23 cellular contexts compared by ENCODE assay signal in genomic region chr22:22976033-22976922, GRCh38.
DNase-seq lines count a peak whose midpoint lies in the region; ATAC-seq and TF ChIP-seq lines count a peak whose summit lies in the region.
"Had no signal": no experiment of that assay in that cellular context is flagged by ENCODE, and none has a peak within 500 bp of the region (broad histone marks: within the 10 kb centered on the region; RNA-seq: fewer than 3 reads in every experiment).

No MANE protein-coding gene starts in this region.

- no peaks in the 10 kb centered on the region for H3K79me2 ChIP-seq in GM23338 (replicated peaks; ENCODE audit: insufficient read depth)
- H3K79me2 ChIP-seq in OCI-LY7 (ENCODE audit: insufficient read depth, low read depth, low read length) = no peaks in the 10 kb centered on the region

- ATAC-seq in GM23338 = no peak
- ATAC-seq in right lobe of liver = peak; percentile 72 to 84 (median 80)
- no peak for ATAC-seq in HG02973 (IDR thresholded peaks at IDR 0.05; ENCODE audit: unreplicated experiment)
- ATAC-seq: GM12878, Right ventricle myocardium inferior, T-cell had no signal

- H3K4me2 ChIP-seq in GM23338 (no peak overlapping the region), OCI-LY7 (ENCODE audit: low read length) (no peak overlapping the region)

- intact Hi-C loops in OCI-LY7 (cut with micrococcal nuclease; ENCODE audit: unreplicated experiment) (no loop called here), right lobe of liver (cut with DNase I) (no loop called here), CD14-positive monocyte (cut with micrococcal nuclease) (no loop called here)

- H3K4me3 ChIP-seq in GM23338 = no peak overlapping the region
- H3K4me3 ChIP-seq in OCI-LY7 (ENCODE audit: low read depth, low read length, poor library complexity, severe bottlenecking) = no peak overlapping the region
- no peak overlapping the region for H3K4me3 ChIP-seq in WERI-Rb-1 (ENCODE audit: low read depth, low read length)
- H3K4me3 ChIP-seq in right lobe of liver = no peak overlapping the region
- H3K4me3 ChIP-seq: GM12878, GM23248, Peyer's patch, SK-N-MC had no signal

- TF ChIP-seq CTCF in GM23338 (conservative IDR thresholded peaks at IDR 0.05; ENCODE audit: low read depth in 2 of 2) = peak; percentile 18 to 37; a peak in 3 of 4 replicates
- 0 out of 2 replicates have a peak, but pooled peaks have one; percentile 31 for TF ChIP-seq CTCF in OCI-LY7 (conservative IDR thresholded peaks at IDR 0.05; ENCODE audit: low read length)
- peak; percentile 34; the same call in 1 of the 2 replicates for TF ChIP-seq CTCF in WERI-Rb-1 (IDR thresholded peaks at IDR 0.05; ENCODE audit: low read depth, low read length)
- peak; percentile 45 to 53 (median 48) for TF ChIP-seq CTCF in right lobe of liver (IDR thresholded peaks at IDR 0.05)
- TF ChIP-seq CTCF in CD14-positive monocyte (IDR thresholded peaks at IDR 0.05) = no peak

- WGBS in right lobe of liver (ENCODE audit: insufficient coverage, low coverage, low lambda C conversion rate, missing lambda C conversion rate) = 74% methylated on average over 9 of the region's 9 CpGs

- no peaks in the 10 kb centered on the region for H3K4me1 ChIP-seq in GM23338 (ENCODE audit: insufficient read depth)
- H3K4me1 ChIP-seq in OCI-LY7 (ENCODE audit: insufficient read depth, low read length, poor library complexity, severe bottlenecking) = peaks cover 2% of the 10 kb centered on the region
- peaks cover 0 to 19% (median 6%) of the 10 kb centered on the region in 4 donors for H3K4me1 ChIP-seq in right lobe of liver
- H3K4me1 ChIP-seq: Caco-2, Peyer's patch had no signal

- TF ChIP-seq POLR2A in right lobe of liver (IDR thresholded peaks at IDR 0.05) = no peak

- peaks cover 2% of the 10 kb centered on the region for H3K27me3 Mint-ChIP-seq in GM23338 (ENCODE audit: insufficient read depth, low read depth, poor library complexity)
- peaks cover 6 to 8% (median 8%) of the 10 kb centered on the region in 3 donors for H3K27me3 Mint-ChIP-seq in CD14-positive monocyte (ENCODE audit: low read depth in 3 of 3)

- H4K20me1 ChIP-seq in GM23338 (replicated peaks; ENCODE audit: insufficient read depth) = no peaks in the 10 kb centered on the region
- no peaks in the 10 kb centered on the region for H4K20me1 ChIP-seq in OCI-LY7 (ENCODE audit: insufficient read depth, low read length)

- no TSS peak for BruUV-seq in OCI-LY7 (replicated peaks; lab: Mats Ljungman, UMichigan)

- CTCF ChIA-PET in OCI-LY7 (lab: Charles Lee; ENCODE audit: unreplicated experiment) = no interaction called here

- no peaks in the 10 kb centered on the region for H3F3A ChIP-seq in GM23338 (replicated peaks; ENCODE audit: low read depth)

- no peaks in the 10 kb centered on the region for H3K9me2 ChIP-seq in GM23338 (ENCODE audit: insufficient read depth)
- no peaks in the 10 kb centered on the region for H3K9me2 ChIP-seq in OCI-LY7 (ENCODE audit: insufficient read depth, low read length)

- H3K4me1 Mint-ChIP-seq in GM23338 (no peaks in the 10 kb centered on the region), CD14-positive monocyte (no peaks in the 10 kb centered on the region)
- H3K4me1 Mint-ChIP-seq: T-cell had no signal

- DNase-seq in GM23338 (ENCODE audit: low spot score) (no peak), OCI-LY7 (ENCODE audit: low spot score) (no peak), WERI-Rb-1 (no peak), right lobe of liver (no peak), CD14-positive monocyte (ENCODE audit: low spot score) (no peak), medulla oblongata (ENCODE audit: extremely low spot score) (no peak)
- DNase-seq: Caco-2; CD4-positive, alpha-beta T cell; DMS153; GDM1; GM23248; Karpas-422; NCI-H1048; NCI-H1436; NCI-H1930; NCI-H226; NCI-H524 treated with DMSO at 0.1 percent for 48 hours; Peyer's patch; T-cell had no signal

- no peaks in the 10 kb centered on the region for H3K36me3 Mint-ChIP-seq in GM23338 (ENCODE audit: low read depth)
- no peaks in the 10 kb centered on the region for H3K36me3 Mint-ChIP-seq in CD14-positive monocyte
- H3K36me3 Mint-ChIP-seq: T-cell had no signal

- H3K4me3 Mint-ChIP-seq in GM23338 (no peak overlapping the region), CD14-positive monocyte (no peak overlapping the region)
- H3K4me3 Mint-ChIP-seq: CD4-positive, alpha-beta T cell; T-cell had no signal

- H3K9me3 ChIP-seq in OCI-LY7 (ENCODE audit: low read length) (peaks cover 19% of the 10 kb centered on the region; the same call in 1 of the 2 replicates), WERI-Rb-1 (ENCODE audit: severe bottlenecking) (peaks cover 7% of the 10 kb centered on the region), right lobe of liver (peaks cover 0 to 9% (median 2%) of the 10 kb centered on the region in 4 donors)
- H3K9me3 ChIP-seq: Peyer's patch had no signal

- H3K27me3 ChIP-seq in GM23338 (ENCODE audit: insufficient read depth) (peaks cover 50% of the 10 kb centered on the region), WERI-Rb-1 (ENCODE audit: insufficient read depth, low read depth, severe bottlenecking) (no peaks in the 10 kb centered on the region), right lobe of liver (no peaks in the 10 kb centered on the region)
- H3K27me3 ChIP-seq: Peyer's patch had no signal

- H3K27ac ChIP-seq in GM23338 (ENCODE audit: low read depth) (no peak overlapping the region), OCI-LY7 (ENCODE audit: low read depth, low read length, poor library complexity, severe bottlenecking) (no peak overlapping the region), WERI-Rb-1 (no peak overlapping the region), right lobe of liver (peak overlapping the region in 1 of 3 donors; percentile 22)
- H3K27ac ChIP-seq: GM23248, Peyer's patch, SK-N-MC had no signal

- H3K27ac Mint-ChIP-seq in GM23338 = no peak overlapping the region
- no peak overlapping the region for H3K27ac Mint-ChIP-seq in CD14-positive monocyte
- H3K27ac Mint-ChIP-seq: CD4-positive, alpha-beta T cell; T-cell had no signal

- no peak overlapping the region for H2AFZ ChIP-seq in GM23338
- H2AFZ ChIP-seq in OCI-LY7 (ENCODE audit: low read length) = no peak overlapping the region
- H2AFZ ChIP-seq: GM23248 had no signal

- POLR2A ChIA-PET in OCI-LY7 (lab: Charles Lee) = interaction anchor here (0.7 to 2.0 kb wide), 4 partner anchors 10 to 166 kb away, joined by 3 to 5 read pairs (median 3); partner anchors contain the start of gene RSPH14

- H3K36me3 ChIP-seq in GM23338 (ENCODE audit: insufficient read depth) = 0 out of 2 replicates have a peak, but pooled peaks cover 3% of the 10 kb centered on the region
- peaks cover 20% of the 10 kb centered on the region for H3K36me3 ChIP-seq in OCI-LY7 (ENCODE audit: insufficient read depth, low read length)
- no peaks in the 10 kb centered on the region for H3K36me3 ChIP-seq in WERI-Rb-1
- H3K36me3 ChIP-seq in right lobe of liver = no peaks in the 10 kb centered on the region
- H3K36me3 ChIP-seq: Peyer's patch had no signal

- peaks cover 29% of the 10 kb centered on the region for H3K9me3 Mint-ChIP-seq in GM23338
- H3K9me3 Mint-ChIP-seq in CD14-positive monocyte = peaks cover 0 to 19% (median 9%) of the 10 kb centered on the region in 7 donors

Comparison
In these comparisons a context has a peak if more than half of its experiments do, and no peak if none do; other contexts are left out.
1. ATAC-seq: peak in right lobe of liver (4 of 4); none in GM23338 (single experiment) and HG02973 (single experiment).